In the genomic region with DNA sequence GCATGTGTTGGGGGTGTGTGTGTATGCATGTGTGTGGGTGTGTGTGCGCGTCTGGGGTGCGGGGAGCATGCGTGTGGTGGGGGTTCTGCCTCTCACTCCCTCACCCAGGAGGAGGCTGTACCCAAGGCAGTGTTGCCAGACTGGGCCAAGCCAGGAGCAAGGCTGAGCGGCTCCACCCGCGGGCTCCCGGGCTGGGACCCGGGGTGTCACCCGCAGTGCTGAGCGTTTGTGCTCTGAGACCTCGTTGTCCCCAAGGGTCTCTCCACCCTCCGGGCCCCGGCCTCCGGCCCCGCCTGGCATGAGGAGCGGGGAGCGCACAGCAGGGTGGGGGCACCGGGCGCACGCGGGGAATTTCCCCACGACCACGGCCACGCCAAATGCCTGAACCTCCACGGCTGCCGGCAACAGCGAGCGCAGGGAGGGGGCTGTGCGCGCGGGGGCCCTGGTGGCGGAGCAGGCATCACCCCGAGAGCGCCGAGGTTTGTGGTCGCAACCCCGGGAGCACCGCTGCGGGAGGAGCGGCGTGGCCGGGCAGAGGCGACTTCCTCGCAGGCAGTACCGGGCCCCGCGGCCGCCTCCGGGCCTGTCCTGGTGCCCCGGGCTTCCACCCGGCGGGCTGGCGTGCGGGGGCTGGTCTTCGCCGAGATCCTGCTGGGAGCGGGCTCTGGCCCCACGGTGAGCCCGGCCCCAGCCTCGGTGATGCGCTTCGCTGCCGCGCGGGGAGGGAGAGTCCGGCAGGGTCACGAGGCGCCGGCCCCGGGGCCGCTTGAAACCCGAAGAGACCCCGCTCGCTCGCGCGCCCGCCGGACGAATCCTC, we compare ENCODE assay signal across 9 cellular contexts. TPM values are rescaled to one million over a fixed set of nuclear protein-coding genes. Genes with fewer than 3 reads are reported as not detected.
DNase-seq lines count a peak whose midpoint lies in the region; ATAC-seq, FAIRE-seq and TF ChIP-seq lines count a peak whose summit lies in the region.
"Had no signal": no experiment of that assay in that cellular context is flagged by ENCODE, and none has a peak within 500 bp of the region (broad histone marks: within the 10 kb centered on the region; RNA-seq: fewer than 3 reads in every experiment).

No MANE protein-coding gene starts in this region.

- peaks cover 13% of the 10 kb centered on the region for H3K4me1 Mint-ChIP-seq in activated T-cell treated with anti-CD3 and anti-CD28 coated beads, Interleukin-2, amount 50 U/mL, for 4 hours (ENCODE audit: low read depth)

- DNase-seq in activated T-cell treated with anti-CD3 and anti-CD28 coated beads, Interleukin-2, amount 50 U/mL, for 4 hours: no peak
- DNase-seq in Right ventricle myocardium inferior (ENCODE audit: missing footprints) (no peak), small intestine (no peak), medulla oblongata (ENCODE audit: extremely low spot score) (no peak), NCI-H1436 treated with DMSO at 0.1 percent for 48 hours (lab: John Stamatoyannopoulos, UW) (no peak), HUDEP-2 (lab: John Stamatoyannopoulos, UW; ENCODE audit: unreplicated experiment in 76 of 76) (no peak)

- peaks cover 3% of the 10 kb centered on the region for H3K36me3 Mint-ChIP-seq in activated T-cell treated with anti-CD3 and anti-CD28 coated beads, Interleukin-2, amount 50 U/mL, for 4 hours (ENCODE audit: insufficient read depth)

- H3K79me2 ChIP-seq in parathyroid adenoma: no peaks in the 10 kb centered on the region

- no peaks in the 10 kb centered on the region for H3K9me3 ChIP-seq in parathyroid adenoma (ENCODE audit: control insufficient read depth, low read length)
- H3K9me3 ChIP-seq in small intestine (ENCODE audit: control insufficient read depth, low read depth): no peaks in the 10 kb centered on the region

- H3K4me3 ChIP-seq in parathyroid adenoma (ENCODE audit: low read depth, low read length) (peak overlapping the region; percentile 52), small intestine (ENCODE audit: low read depth in 1 of 2, low read length in 2 of 2) (peak overlapping the region in 1 of 2 donors; percentile 24)

- H3K9ac ChIP-seq in parathyroid adenoma: no peak overlapping the region

- H3K4me1 ChIP-seq in parathyroid adenoma (no peaks in the 10 kb centered on the region), small intestine (ENCODE audit: control insufficient read depth in 2 of 2, insufficient read depth in 1 of 2, low read depth in 1 of 2, low read length in 1 of 2) (peaks cover 0 to 4% of the 10 kb centered on the region in 2 donors)

- H3K27ac ChIP-seq in parathyroid adenoma (no peak overlapping the region), small intestine (ENCODE audit: low read depth in 1 of 2, low read length in 1 of 2) (no peak overlapping the region)

- H3K9me3 Mint-ChIP-seq in activated T-cell treated with anti-CD3 and anti-CD28 coated beads, Interleukin-2, amount 50 U/mL, for 4 hours: no peaks in the 10 kb centered on the region

- WGBS in small intestine, 3 donors: 5 to 9% (median 7%) methylated on average over 53 to 81 of the region's 81 CpGs

- H3K36me3 ChIP-seq in parathyroid adenoma (ENCODE audit: control insufficient read depth, insufficient read depth, low read length) (no peaks in the 10 kb centered on the region), small intestine (ENCODE audit: control insufficient read depth in 2 of 2, insufficient read depth in 2 of 2, low read length in 2 of 2) (no peaks in the 10 kb centered on the region)

- H3K4me3 Mint-ChIP-seq in activated T-cell treated with anti-CD3 and anti-CD28 coated beads, Interleukin-2, amount 50 U/mL, for 4 hours: peak overlapping the region; percentile 50

- FAIRE-seq in small intestine (lab: Jason Lieb, UNC): no peak

- H2AFZ ChIP-seq in parathyroid adenoma: peak overlapping the region; percentile 60

- no peak for TF ChIP-seq CTCF in parathyroid adenoma (IDR thresholded peaks at IDR 0.05)

- peak overlapping the region; percentile 88 for H3K4me2 ChIP-seq in parathyroid adenoma (ENCODE audit: low read length)

- H3K27me3 ChIP-seq in parathyroid adenoma (ENCODE audit: control insufficient read depth, insufficient read depth, low read length): no peaks in the 10 kb centered on the region
- peaks cover 0 to 22% of the 10 kb centered on the region in 2 donors for H3K27me3 ChIP-seq in small intestine (ENCODE audit: control insufficient read depth in 2 of 2, insufficient read depth in 2 of 2, low read length in 2 of 2)

- H3K27me3 Mint-ChIP-seq in activated T-cell treated with anti-CD3 and anti-CD28 coated beads, Interleukin-2, amount 50 U/mL, for 4 hours (ENCODE audit: low read depth): peaks cover 31% of the 10 kb centered on the region

- ATAC-seq in GM18909 (IDR thresholded peaks at IDR 0.05; ENCODE audit: poor library complexity, unreplicated experiment) (peak; percentile 45), Right ventricle myocardium inferior (peak; percentile 34)
- peak; percentile 44 to 46 for ATAC-seq in activated T-cell treated with anti-CD3 and anti-CD28 coated beads, Interleukin-2, amount 50 U/mL, for 4 hours

- intact Hi-C loops in Right ventricle myocardium inferior (cut with DNase I): no loop called here

RNA-seq across cellular contexts. Expression of gene OCA2, which starts 7.4 kb away (rescaled TPM):
- total RNA-seq in activated T-cell treated with anti-CD3 and anti-CD28 coated beads, Interleukin-2, amount 50 U/mL, for 4 hours: not detected
- not detected for total RNA-seq in Right ventricle myocardium inferior
- under 1 TPM in 1 of 3 donors, not detected in 2; 0.07 TPM for polyA plus RNA-seq in small intestine
- total RNA-seq: pulmonary artery endothelial cell had no signal
